1 cellular context compared by ENCODE assay signal in the genomic region with DNA sequence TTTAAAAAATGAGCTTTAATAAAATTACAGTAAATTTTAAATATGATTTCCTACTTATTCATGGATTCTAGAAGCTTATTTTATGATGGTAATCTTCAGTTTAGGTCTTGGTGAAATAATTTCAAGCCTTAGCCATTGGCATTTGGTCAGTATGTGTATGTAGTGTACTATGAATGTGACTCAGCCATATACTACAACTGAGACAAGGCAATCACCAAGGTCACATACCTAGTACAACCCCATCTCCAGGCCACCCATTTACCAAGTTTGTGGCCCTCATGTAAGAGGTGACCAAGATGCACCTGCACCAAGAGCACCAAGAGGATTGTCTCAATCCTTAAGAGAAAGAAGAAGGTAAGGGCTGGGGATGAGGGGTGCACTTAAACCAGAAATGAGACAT.
TF ChIP-seq lines count a peak whose summit lies in the region.

No MANE protein-coding gene starts in this region.

TF ChIP-seq in K562, 482 proteins besides CTCF, POLR2A, EP300 and RAD21 (continued from another document):
- TF ChIP-seq OTX1 (CRISPR knock-in tag; IDR thresholded peaks at IDR 0.05) = no peak
